20 cellular contexts compared by ENCODE assay signal in genomic region chr3:150756491-150757059, GRCh38. TPM values are rescaled to one million over a fixed set of nuclear protein-coding genes. Genes with fewer than 3 reads are reported as not detected.
DNase-seq lines count a peak whose midpoint lies in the region; ATAC-seq, FAIRE-seq and TF ChIP-seq lines count a peak whose summit lies in the region.
"Had no signal": no experiment of that assay in that cellular context is flagged by ENCODE, and none has a peak within 500 bp of the region (broad histone marks: within the 10 kb centered on the region; RNA-seq: fewer than 3 reads in every experiment).

No MANE protein-coding gene starts in this region.

- no peak overlapping the region for H3K23ac ChIP-seq in trophoblast cell (ENCODE audit: low read length)

- POLR2A ChIA-PET in CD4-positive, alpha-beta memory T cell (lab: Charles Lee; ENCODE audit: partially characterized antibody): no interaction called here

- H3K4ac ChIP-seq in trophoblast cell (ENCODE audit: low read depth, low read length): peak overlapping the region; percentile 95

- no peak overlapping the region for H2BK5ac ChIP-seq in trophoblast cell (ENCODE audit: low read depth, low read length, poor library complexity)

- peaks cover 3% of the 10 kb centered on the region for H3K79me1 ChIP-seq in trophoblast cell (ENCODE audit: low read length)

- WGBS in trophoblast cell (ENCODE audit: extremely low coverage, insufficient coverage, insufficient read length): no CpG with 5 or more reads among the region's 4 CpGs

- H3K9me2 ChIP-seq in Loucy (replicated peaks; ENCODE audit: low read depth, low read length): no peaks in the 10 kb centered on the region

- H4K12ac ChIP-seq in trophoblast cell (ENCODE audit: low read depth, low read length): no peak overlapping the region

- no peaks in the 10 kb centered on the region for H3K36me3 ChIP-seq in CD4-positive, alpha-beta memory T cell (ENCODE audit: insufficient read depth, low read length)
- H3K36me3 ChIP-seq in Loucy (ENCODE audit: insufficient read depth, low read length): no peaks in the 10 kb centered on the region
- peaks cover 10% of the 10 kb centered on the region in 2 experiments for H3K36me3 ChIP-seq in trophoblast cell (ENCODE audit: control insufficient read depth in 1 of 2, insufficient read depth in 2 of 2, low read length in 2 of 2)
- peaks cover 0 to 4% of the 10 kb centered on the region in 2 donors for H3K36me3 ChIP-seq in kidney (ENCODE audit: control insufficient read depth in 1 of 2, insufficient read depth in 2 of 2, low read length in 2 of 2)

- no peak overlapping the region for H4K91ac ChIP-seq in trophoblast cell (ENCODE audit: low read depth, low read length)

- intact Hi-C loops in CD4-positive, alpha-beta memory T cell (cut with micrococcal nuclease): no loop called here
- intact Hi-C loops in kidney (cut with DNase I): no loop called here

- no peak overlapping the region for H3K18ac ChIP-seq in trophoblast cell (ENCODE audit: low read length)

- H3K14ac ChIP-seq in trophoblast cell (ENCODE audit: low read length): no peak overlapping the region

- no peak for FAIRE-seq in kidney (lab: Jason Lieb, UNC)

- H2BK12ac ChIP-seq in trophoblast cell (ENCODE audit: low read length): no peak overlapping the region

- H2BK120ac ChIP-seq in trophoblast cell (ENCODE audit: insufficient read depth, low read length, poor library complexity): no peak overlapping the region

- H3K4me2 ChIP-seq in Loucy (ENCODE audit: low read depth, low read length, poor library complexity, severe bottlenecking): peak overlapping the region; percentile 68
- H3K4me2 ChIP-seq in trophoblast cell (ENCODE audit: low read length): no peak overlapping the region
- H3K4me2 ChIP-seq: BLaER1 had no signal

- H3K27me3 Mint-ChIP-seq in CD4-positive, alpha-beta memory T cell: no peaks in the 10 kb centered on the region
- H3K27me3 Mint-ChIP-seq in chondrocyte (ENCODE audit: low read depth): no peaks in the 10 kb centered on the region
- H3K27me3 Mint-ChIP-seq: type B pancreatic cell had no signal

- peaks cover 91% of the 10 kb centered on the region for H3K79me2 ChIP-seq in Loucy (ENCODE audit: insufficient read depth, low read length)
- H3K79me2 ChIP-seq in trophoblast cell (ENCODE audit: control insufficient read depth, insufficient read depth, low read length, poor library complexity): peaks cover 18% of the 10 kb centered on the region

- H3K9ac ChIP-seq in Loucy (ENCODE audit: low read depth, low read length, poor library complexity, severe bottlenecking) (no peak overlapping the region), trophoblast cell (ENCODE audit: low read length) (no peak overlapping the region), kidney (ENCODE audit: low read length in 2 of 2) (no peak overlapping the region)
- H3K9ac ChIP-seq: BLaER1 had no signal

- H2AFZ ChIP-seq in Loucy (ENCODE audit: low read length) (no peak overlapping the region), trophoblast cell (ENCODE audit: insufficient read depth, low read length, poor library complexity) (no peak overlapping the region)

- no peak overlapping the region for H4K8ac ChIP-seq in trophoblast cell (ENCODE audit: low read depth, low read length)

- peak overlapping the region in 2 of 8 donors; percentile 10 to 40 for H3K4me3 Mint-ChIP-seq in CD4-positive, alpha-beta memory T cell
- no peak overlapping the region for H3K4me3 Mint-ChIP-seq in chondrocyte (ENCODE audit: unreplicated experiment)
- H3K4me3 Mint-ChIP-seq: type B pancreatic cell had no signal

- H4K20me1 ChIP-seq in Loucy (ENCODE audit: insufficient read depth, low read length, poor library complexity, severe bottlenecking): peaks cover 49% of the 10 kb centered on the region

- H3K9me3 Mint-ChIP-seq in CD4-positive, alpha-beta memory T cell: no peaks in the 10 kb centered on the region
- no peaks in the 10 kb centered on the region for H3K9me3 Mint-ChIP-seq in chondrocyte (ENCODE audit: low read depth)

- peak overlapping the region in 4 of 7 donors; percentile 37 to 86 (median 56) for H3K27ac Mint-ChIP-seq in CD4-positive, alpha-beta memory T cell
- peak overlapping the region; percentile 68 for H3K27ac Mint-ChIP-seq in chondrocyte (ENCODE audit: unreplicated experiment)
- H3K27ac Mint-ChIP-seq: type B pancreatic cell had no signal

- H3K27ac ChIP-seq in CD4-positive, alpha-beta memory T cell (ENCODE audit: low read depth, low read length): no peak overlapping the region
- H3K27ac ChIP-seq in trophoblast cell (ENCODE audit: low read depth, low read length): no peak overlapping the region
- peak overlapping the region in 1 of 2 donors; percentile 19 for H3K27ac ChIP-seq in kidney (ENCODE audit: low read depth in 2 of 2, low read length in 2 of 2)
- H3K27ac ChIP-seq: BLaER1 had no signal

- no peak for ATAC-seq in HG03045 (IDR thresholded peaks at IDR 0.05; ENCODE audit: unreplicated experiment)

- no peak for TF ChIP-seq CTCF in Loucy (conservative IDR thresholded peaks at IDR 0.05; ENCODE audit: low read length)
- no peak for TF ChIP-seq CTCF in chondrocyte (IDR thresholded peaks at IDR 0.05)
- TF ChIP-seq CTCF in kidney (IDR thresholded peaks at IDR 0.05; ENCODE audit: borderline replicate concordance, extremely low read depth, insufficient read depth): no peak

- CTCF ChIA-PET in CD4-positive, alpha-beta memory T cell (lab: Charles Lee; ENCODE audit: partially characterized antibody): no interaction called here

- DNase-seq in CD4-positive, alpha-beta memory T cell: no peak
- DNase-seq in chondrocyte (ENCODE audit: low spot score) (no peak), trophoblast cell (no peak), mucosa of gallbladder (ENCODE audit: low spot score) (no peak), kidney (no peak), NCI-H510A (lab: John Stamatoyannopoulos, UW) (no peak)
- DNase-seq: activated CD4-positive, alpha-beta T cell treated with anti-CD3 and anti-CD28 coated beads, Interleukin-2, amount 50 U/mL, for 48 hours; activated gamma-delta T cell treated with Interleukin-2 at 50 U/mL for 16 hours; DMS53; H7; NCI-H187 treated with DMSO at 0.1 percent for 48 hours; NCI-H446 treated with DMSO at 0.1 percent for 48 hours; stimulated activated CD4-positive, alpha-beta T cell treated with anti-CD3 and anti-CD28 coated beads, Interleukin-4, amount 100 ng/mL, for 4 hours had no signal

- H3K4me1 Mint-ChIP-seq in CD4-positive, alpha-beta memory T cell: peaks cover 56 to 90% (median 75%) of the 10 kb centered on the region in 4 donors
- H3K4me1 Mint-ChIP-seq in chondrocyte (ENCODE audit: low read depth): peaks cover 71% of the 10 kb centered on the region

- H2AK5ac ChIP-seq in trophoblast cell (ENCODE audit: low read length): no peak overlapping the region

- H3K36me3 Mint-ChIP-seq in CD4-positive, alpha-beta memory T cell: peaks cover 30 to 53% of the 10 kb centered on the region in 2 donors
- H3K36me3 Mint-ChIP-seq in chondrocyte (ENCODE audit: low read depth): peaks cover 5% of the 10 kb centered on the region

- no peaks in the 10 kb centered on the region for H3F3A ChIP-seq in Loucy (ENCODE audit: low read depth)

- no peaks in the 10 kb centered on the region for H3K27me3 ChIP-seq in CD4-positive, alpha-beta memory T cell (ENCODE audit: insufficient read depth, low read length)
- no peaks in the 10 kb centered on the region for H3K27me3 ChIP-seq in Loucy (ENCODE audit: insufficient read depth, low read length, poor library complexity, severe bottlenecking)
- no peaks in the 10 kb centered on the region for H3K27me3 ChIP-seq in trophoblast cell (ENCODE audit: insufficient read depth, low read length)
- H3K27me3 ChIP-seq: BLaER1 had no signal

- peaks cover 76% of the 10 kb centered on the region for H3K4me1 ChIP-seq in CD4-positive, alpha-beta memory T cell (ENCODE audit: insufficient read depth, low read length)
- peaks cover 45% of the 10 kb centered on the region for H3K4me1 ChIP-seq in Loucy (ENCODE audit: insufficient read depth, low read length, poor library complexity, severe bottlenecking)
- H3K4me1 ChIP-seq in trophoblast cell (ENCODE audit: control insufficient read depth in 1 of 2, insufficient read depth in 2 of 2, low read length in 2 of 2): peaks cover 20 to 21% of the 10 kb centered on the region in 2 experiments
- H3K4me1 ChIP-seq in kidney (ENCODE audit: control insufficient read depth in 1 of 2, insufficient read depth in 1 of 2, low read depth in 1 of 2, low read length in 2 of 2): peaks cover 9 to 16% of the 10 kb centered on the region in 2 donors

- H3K4me3 ChIP-seq in CD4-positive, alpha-beta memory T cell (ENCODE audit: low read length in 2 of 2): no peak overlapping the region
- H3K4me3 ChIP-seq in Loucy (ENCODE audit: low read length, poor library complexity, severe bottlenecking) (no peak overlapping the region), trophoblast cell (ENCODE audit: low read depth, low read length) (no peak overlapping the region), kidney (ENCODE audit: low read length in 2 of 2) (no peak overlapping the region)
- H3K4me3 ChIP-seq: BLaER1 had no signal

- H3K9me3 ChIP-seq in CD4-positive, alpha-beta memory T cell (ENCODE audit: control insufficient read depth in 1 of 2, low read length in 2 of 2): no peaks in the 10 kb centered on the region
- H3K9me3 ChIP-seq in Loucy (ENCODE audit: insufficient read depth, low read depth, low read length): no peaks in the 10 kb centered on the region
- no peaks in the 10 kb centered on the region for H3K9me3 ChIP-seq in trophoblast cell (ENCODE audit: insufficient read depth, low read depth, low read length)
- no peaks in the 10 kb centered on the region for H3K9me3 ChIP-seq in kidney (ENCODE audit: control insufficient read depth in 1 of 2, low read length in 2 of 2)

RNA-seq across cellular contexts. Expression of gene SIAH2, which starts 6.4 kb away (rescaled TPM):
- total RNA-seq in CD4-positive, alpha-beta memory T cell: 10 to 100 TPM; 28.3 to 29.5 TPM
- 10 to 100 TPM; 35.9 to 48.3 TPM for polyA plus RNA-seq in CD4-positive, alpha-beta memory T cell
- total RNA-seq in chondrocyte (24.3 to 39.7 TPM (median 39.2 TPM) in 3 replicates), mucosa of gallbladder (33.7 TPM), kidney (24.6 TPM)
- polyA plus RNA-seq in trophoblast cell (2013): 85.5 and 90.6 TPM in 2 replicates
- 16.9 TPM for polyA plus RNA-seq in kidney (ENCODE audit: insufficient read depth, low read depth, low replicate concordance)

RNA-seq across cellular contexts. Expression of gene ERICH6, which starts 52.9 kb away (rescaled TPM):
- not detected for total RNA-seq in CD4-positive, alpha-beta memory T cell
- polyA plus RNA-seq in CD4-positive, alpha-beta memory T cell: under 1 TPM in 1 of 2 donors, not detected in 1; 0.75 TPM
- total RNA-seq in chondrocyte: not detected in 3 replicates
- 0.03 and 0.06 TPM in 2 replicates for polyA plus RNA-seq in trophoblast cell (2013)
- total RNA-seq in mucosa of gallbladder: 0.09 TPM
- 0.19 TPM for total RNA-seq in kidney
- not detected for polyA plus RNA-seq in kidney (ENCODE audit: insufficient read depth, low read depth, low replicate concordance)
- total RNA-seq: SK-MEL-5, skeletal muscle tissue had no signal
- polyA plus RNA-seq: fibroblast of lung had no signal
